30 cellular contexts compared by ENCODE assay signal in genomic region chr7:90948085-90948484, GRCh38.
"Had no signal": no experiment of that assay in that cellular context is flagged by ENCODE, and none has a peak within 500 bp of the region (broad histone marks: within the 10 kb centered on the region; RNA-seq: fewer than 3 reads in every experiment).

No MANE protein-coding gene starts in this region.

- H3K4me1 ChIP-seq: adrenal gland, foreskin keratinocyte had no signal

- H3K4me3 ChIP-seq: adrenal gland, body of pancreas, esophagus muscularis mucosa, gastrocnemius medialis, heart left ventricle had no signal

- DNase-seq: activated CD4-positive, alpha-beta memory T cell treated with anti-CD3 and anti-CD28 coated beads for 36 hours; activated CD4-positive, alpha-beta T cell treated with anti-CD3 and anti-CD28 coated beads for 36 hours; activated CD4-positive, alpha-beta T cell treated with anti-CD3 and anti-CD28 coated beads, Interleukin-2, amount 10 ng/mL, durations not matched to agents 24 days and 14 days; activated CD4-positive, CD25-positive, alpha-beta regulatory T cell; activated CD4-positive, CD25-positive, alpha-beta regulatory T cell treated with anti-CD3 and anti-CD28 coated beads, Interleukin-2, amount 50 U/mL, for 72 hours; activated CD8-positive, alpha-beta memory T cell treated with anti-CD3 and anti-CD28 coated beads, Interleukin-2, amount 10 ng/mL, durations not matched to agents 7 days and 5 days; activated CD8-positive, alpha-beta memory T cell treated with anti-CD3 and anti-CD28 coated beads, Interleukin-2, amount 50 U/mL, for 4 hours; activated CD8-positive, alpha-beta T cell treated with anti-CD3 and anti-CD28 coated beads, Interleukin-2, amount 10 ng/mL, durations not matched to agents 7 days and 5 days; activated effector memory CD4-positive, alpha-beta T cell treated with anti-CD3 and anti-CD28 coated beads, Interleukin-2, amount 50 U/mL, for 16 hours; activated naive CD4-positive, alpha-beta T cell treated with anti-CD3 and anti-CD28 coated beads for 36 hours; activated naive CD8-positive, alpha-beta T cell treated with anti-CD3 and anti-CD28 coated beads for 36 hours; activated naive CD8-positive, alpha-beta T cell treated with anti-CD3 and anti-CD28 coated beads, Interleukin-2, amount 50 U/mL, for 24 hours; activated T-cell treated with anti-CD3 and anti-CD28 coated beads, Interleukin-2, amount 50 U/mL, for 1 hour; activated T-cell treated with anti-CD3 and anti-CD28 coated beads, Interleukin-2, amount 50 U/mL, for 48 hours; adrenal gland; amygdala; aorta; body of pancreas; caudate nucleus; cortex of kidney; dermis blood vessel endothelial cell; effector CD4-positive, alpha-beta T cell; effector memory CD8-positive, alpha-beta T cell; erythroblast; foreskin keratinocyte; gastrocnemius medialis; glutamatergic neuron; heart left ventricle; T-helper 2 cell had no signal

- H3K27me3 ChIP-seq: adrenal gland, body of pancreas, esophagus muscularis mucosa, foreskin keratinocyte, gastrocnemius medialis, heart left ventricle had no signal

- H3K9me3 ChIP-seq: adrenal gland, body of pancreas, esophagus muscularis mucosa, gastrocnemius medialis, heart left ventricle had no signal

- H3K27ac ChIP-seq: adrenal gland, body of pancreas, esophagus muscularis mucosa, foreskin keratinocyte, gastrocnemius medialis, heart left ventricle had no signal

- H3K36me3 ChIP-seq: adrenal gland, esophagus muscularis mucosa, gastrocnemius medialis, heart left ventricle had no signal

- ATAC-seq: activated CD4-positive, alpha-beta T cell treated with anti-CD3 and anti-CD28 coated beads for 36 hours; activated CD8-positive, alpha-beta memory T cell treated with anti-CD3 and anti-CD28 coated beads, Interleukin-2, amount 10 ng/mL, durations not matched to agents 7 days and 5 days; activated CD8-positive, alpha-beta T cell treated with anti-CD3 and anti-CD28 coated beads, Interleukin-2, amount 10 ng/mL, durations not matched to agents 7 days and 5 days; activated naive CD8-positive, alpha-beta T cell treated with anti-CD3 and anti-CD28 coated beads, Interleukin-2, amount 50 U/mL, for 24 hours; body of pancreas; effector memory CD8-positive, alpha-beta T cell; foreskin keratinocyte; gastrocnemius medialis; heart left ventricle had no signal
